ENCODE assay signal across 13 cellular contexts in the genomic region with DNA sequence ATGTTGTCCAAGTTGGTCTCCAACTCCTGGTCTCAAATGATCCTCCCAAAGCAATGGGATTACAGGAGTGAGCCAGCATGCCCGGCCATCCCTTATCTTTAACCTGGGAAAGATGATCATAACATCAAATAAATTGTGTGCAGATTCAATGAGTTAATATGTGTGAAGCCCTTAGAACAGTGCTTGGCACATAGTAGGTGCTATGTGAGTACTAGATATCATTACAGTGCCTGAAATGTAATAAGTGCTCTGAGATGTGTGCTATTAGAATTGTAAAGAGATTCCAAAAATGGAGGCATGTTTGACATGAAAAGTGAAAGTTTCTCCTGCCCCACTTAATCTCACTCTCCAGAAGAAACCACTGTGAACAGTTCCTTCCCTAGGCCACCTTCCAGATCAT.
DNase-seq lines count a peak whose midpoint lies in the region; ATAC-seq lines count a peak whose summit lies in the region.
"Had no signal": no experiment of that assay in that cellular context is flagged by ENCODE, and none has a peak within 500 bp of the region (broad histone marks: within the 10 kb centered on the region; RNA-seq: fewer than 3 reads in every experiment).

No MANE protein-coding gene starts in this region.

- POLR2A ChIA-PET in CD8-positive, alpha-beta memory T cell (lab: Charles Lee) = no interaction called here

- peaks cover 18% of the 10 kb centered on the region for H3K4me1 ChIP-seq in CD8-positive, alpha-beta memory T cell (ENCODE audit: insufficient read depth, low read length)

- peak overlapping the region in 6 of 8 donors; percentile 28 to 68 (median 41) for H3K27ac Mint-ChIP-seq in CD8-positive, alpha-beta memory T cell
- H3K27ac Mint-ChIP-seq in effector memory CD8-positive, alpha-beta T cell = peak overlapping the region in 1 of 2 donors; percentile 41
- H3K27ac Mint-ChIP-seq in natural killer cell treated with Interleukin-12 subunit alpha and Interleukin-12 subunit beta and Interleukin-15 and Interleukin-18, amount 100 ng/mL, for 72 hours = peak overlapping the region; percentile 31 to 41

- ATAC-seq in effector memory CD8-positive, alpha-beta T cell (replicated peaks) = no peak
- ATAC-seq in natural killer cell treated with Interleukin-12 subunit alpha and Interleukin-12 subunit beta and Interleukin-15 and Interleukin-18, amount 100 ng/mL, for 72 hours = no peak

- no peaks in the 10 kb centered on the region for H3K9me3 ChIP-seq in CD8-positive, alpha-beta memory T cell (ENCODE audit: low read length)
- H3K9me3 ChIP-seq: Caco-2 had no signal

- no peak overlapping the region for H3K27ac ChIP-seq in CD8-positive, alpha-beta memory T cell (ENCODE audit: low read depth, low read length)
- H3K27ac ChIP-seq: GM23248 had no signal

- H3K36me3 Mint-ChIP-seq in CD8-positive, alpha-beta memory T cell = no peaks in the 10 kb centered on the region
- peaks cover 10% of the 10 kb centered on the region for H3K36me3 Mint-ChIP-seq in effector memory CD8-positive, alpha-beta T cell (ENCODE audit: insufficient read depth)
- no peaks in the 10 kb centered on the region for H3K36me3 Mint-ChIP-seq in natural killer cell treated with Interleukin-12 subunit alpha and Interleukin-12 subunit beta and Interleukin-15 and Interleukin-18, amount 100 ng/mL, for 72 hours
- H3K36me3 Mint-ChIP-seq: CD4-positive, alpha-beta memory T cell had no signal

- no peaks in the 10 kb centered on the region for H3K9me3 Mint-ChIP-seq in CD8-positive, alpha-beta memory T cell
- no peaks in the 10 kb centered on the region for H3K9me3 Mint-ChIP-seq in effector memory CD8-positive, alpha-beta T cell
- H3K9me3 Mint-ChIP-seq in natural killer cell treated with Interleukin-12 subunit alpha and Interleukin-12 subunit beta and Interleukin-15 and Interleukin-18, amount 100 ng/mL, for 72 hours = no peaks in the 10 kb centered on the region

- DNase-seq in CD8-positive, alpha-beta memory T cell = no peak
- peak; percentile 23 for DNase-seq in OCI-M1 (lab: John Stamatoyannopoulos, UW)
- no peak for DNase-seq in effector memory CD8-positive, alpha-beta T cell
- DNase-seq in natural killer cell treated with Interleukin-12 subunit alpha and Interleukin-12 subunit beta and Interleukin-15 and Interleukin-18, amount 100 ng/mL, for 72 hours (ENCODE audit: low spot score) = no peak
- no peak for DNase-seq in activated CD4-positive, alpha-beta T cell treated with anti-CD3 and anti-CD28 coated beads, Interleukin-2, amount 50 U/mL, for 48 hours
- no peak for DNase-seq in T-helper 9 cell
- DNase-seq: C1 segment of cervical spinal cord; Caco-2; CD4-positive, alpha-beta memory T cell; DMS153; DND-41; HCEC 1CT had no signal

- no peaks in the 10 kb centered on the region for H3K36me3 ChIP-seq in CD8-positive, alpha-beta memory T cell (ENCODE audit: insufficient read depth, low read length)

- CTCF ChIA-PET in CD8-positive, alpha-beta memory T cell (lab: Charles Lee) = interaction anchor here (0.7 to 1.2 kb wide), 2 partner anchors 11 to 39 kb away, joined by 4 read pairs; no protein-coding TSS in a partner anchor

- H3K27me3 Mint-ChIP-seq in CD8-positive, alpha-beta memory T cell = no peaks in the 10 kb centered on the region
- H3K27me3 Mint-ChIP-seq in effector memory CD8-positive, alpha-beta T cell = no peaks in the 10 kb centered on the region
- no peaks in the 10 kb centered on the region for H3K27me3 Mint-ChIP-seq in natural killer cell treated with Interleukin-12 subunit alpha and Interleukin-12 subunit beta and Interleukin-15 and Interleukin-18, amount 100 ng/mL, for 72 hours

- H3K4me1 Mint-ChIP-seq in CD8-positive, alpha-beta memory T cell = peaks cover 25 to 37% (median 36%) of the 10 kb centered on the region in 3 donors
- peaks cover 39 to 43% of the 10 kb centered on the region in 2 donors for H3K4me1 Mint-ChIP-seq in effector memory CD8-positive, alpha-beta T cell (ENCODE audit: low read depth in 2 of 2)
- peaks cover 59 to 66% of the 10 kb centered on the region in 2 donors for H3K4me1 Mint-ChIP-seq in natural killer cell treated with Interleukin-12 subunit alpha and Interleukin-12 subunit beta and Interleukin-15 and Interleukin-18, amount 100 ng/mL, for 72 hours (ENCODE audit: low read depth in 2 of 2)

- no peak overlapping the region for H3K4me3 ChIP-seq in CD8-positive, alpha-beta memory T cell (ENCODE audit: low read length)
- H3K4me3 ChIP-seq: GM23248 had no signal

- no peaks in the 10 kb centered on the region for H3K27me3 ChIP-seq in CD8-positive, alpha-beta memory T cell (ENCODE audit: insufficient read depth, low read length, poor library complexity, severe bottlenecking)

- peak overlapping the region in 5 of 7 donors; percentile 3 to 66 (median 37) for H3K4me3 Mint-ChIP-seq in CD8-positive, alpha-beta memory T cell
- peak overlapping the region; percentile 79 to 84 for H3K4me3 Mint-ChIP-seq in effector memory CD8-positive, alpha-beta T cell
- peak overlapping the region; percentile 74 for H3K4me3 Mint-ChIP-seq in natural killer cell treated with Interleukin-12 subunit alpha and Interleukin-12 subunit beta and Interleukin-15 and Interleukin-18, amount 100 ng/mL, for 72 hours
